ENCODE assay signal across 8 cellular contexts in the genomic region with DNA sequence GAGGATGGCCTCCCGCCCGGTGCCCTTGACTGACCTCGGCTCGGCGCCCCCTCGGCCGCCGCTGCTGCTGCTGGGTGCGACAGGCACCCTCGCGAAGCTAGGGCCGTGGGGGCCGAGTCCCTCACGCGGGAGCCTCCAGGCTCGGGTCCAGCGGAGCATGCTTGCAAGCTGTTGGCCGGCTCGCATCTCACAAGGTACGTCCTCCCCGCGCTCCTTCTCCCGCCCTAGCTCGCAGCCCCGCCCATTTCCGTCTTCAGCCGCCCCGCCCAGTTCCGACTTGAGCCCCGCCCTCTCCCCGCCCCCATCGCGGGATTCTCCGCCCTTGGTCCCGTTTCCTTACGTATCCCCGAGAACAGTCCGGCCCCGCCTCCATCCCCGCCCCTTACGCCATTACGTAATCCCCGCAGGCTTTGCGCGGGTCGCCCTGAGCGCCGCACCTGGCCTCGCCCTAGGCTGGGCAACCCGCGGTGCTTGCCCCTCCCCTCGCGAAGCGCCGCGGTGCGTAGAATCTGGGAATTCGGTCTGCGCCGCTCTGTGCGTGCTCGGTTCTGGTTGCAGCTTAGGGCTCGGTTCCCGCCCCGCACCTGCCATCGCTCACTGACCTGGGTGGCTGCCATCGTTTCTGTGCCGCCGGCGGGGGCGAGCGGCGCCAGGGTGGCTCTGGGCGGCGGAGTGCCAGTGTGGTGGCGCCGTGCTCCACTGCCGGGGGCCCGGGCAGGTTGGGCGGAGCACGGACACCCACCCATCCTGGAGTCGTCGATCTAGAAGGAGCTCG. TPM values are rescaled to one million over a fixed set of nuclear protein-coding genes. Genes with fewer than 3 reads are reported as not detected.
DNase-seq lines count a peak whose midpoint lies in the region; ATAC-seq and TF ChIP-seq lines count a peak whose summit lies in the region.

Gene ABHD11 (minus strand): TSS at position 191 of the 775 bp plus-strand sequence. CDS start 32 bp downstream, at position 159.

- POLR2A ChIA-PET in PC-3 (lab: Charles Lee; ENCODE audit: unreplicated experiment) = interaction anchor here (0.5 to 1.5 kb wide), 12 partner anchors 16 to 116 kb away, joined by 3 to 12 read pairs (median 4); partner anchors contain the start of genes CLDN3 and MLXIPL

- peak within 1 kb of the TSS; percentile 97 for H3K9ac ChIP-seq in PC-3 (ENCODE audit: low read length)

- no peaks in the 10 kb centered on the region for H3K27me3 ChIP-seq in PC-3 (ENCODE audit: low read length)

- H3K27ac ChIP-seq in PC-3 (ENCODE audit: low read length) = peak within 1 kb of the TSS; percentile 73
- H3K27ac ChIP-seq in epithelial cell of prostate = peak within 1 kb of the TSS; percentile 63

- BruUV-seq in PC-3 (replicated peaks; lab: Mats Ljungman, UMichigan) = no TSS peak

- H4K20me1 ChIP-seq in PC-3 (ENCODE audit: low read length) = peaks cover 10% of the 10 kb centered on the region; the same call in 1 of the 2 replicates

- H3K4me1 ChIP-seq in PC-3 (ENCODE audit: insufficient read depth, low read length) = peaks cover 36% of the 10 kb centered on the region

- no peaks in the 10 kb centered on the region for H3F3A ChIP-seq in PC-3 (ENCODE audit: low read length, unreplicated experiment)

- H3K4me2 ChIP-seq in PC-3 (ENCODE audit: low read length) = peak within 1 kb of the TSS; percentile 99

- H3K9me2 ChIP-seq in PC-3 (replicated peaks; ENCODE audit: low read length) = no peaks in the 10 kb centered on the region

- H3K4me3 ChIP-seq in Jurkat, Clone E6-1 (ENCODE audit: low read length) = peak within 1 kb of the TSS; percentile 82
- H3K4me3 ChIP-seq in PC-3 (ENCODE audit: low read length) = peak within 1 kb of the TSS; percentile 92

- H3K79me2 ChIP-seq in PC-3 (ENCODE audit: low read length) = peaks cover 21% of the 10 kb centered on the region

- intact Hi-C loops in PC-3 (cut with micrococcal nuclease) = loop anchor here (1.0 to 2.0 kb wide), 3 partner anchors 32 to 117 kb away; partner anchors contain the start of gene CLDN3

- CTCF ChIA-PET in PC-3 (lab: Charles Lee) = interaction anchor here (0.6 to 0.7 kb wide), 4 partner anchors 48 to 206 kb away, joined by 3 to 7 read pairs (median 4); partner anchors contain the start of gene VPS37D

- ATAC-seq in GM21619 (IDR thresholded peaks at IDR 0.05; ENCODE audit: unreplicated experiment) (peak; percentile 77), PC-3 (peak; percentile 76)

- TF ChIP-seq CTCF in PC-3 (conservative IDR thresholded peaks at IDR 0.05; ENCODE audit: low read depth, low read length) = 0 out of 2 replicates have a peak, but pooled peaks have one; percentile 14

- no peaks in the 10 kb centered on the region for H3K9me3 ChIP-seq in PC-3 (ENCODE audit: low read length)

- H3K36me3 ChIP-seq in PC-3 (ENCODE audit: low read depth, low read length) = peaks cover 7% of the 10 kb centered on the region; the same call in 1 of the 2 replicates

- peak within 1 kb of the TSS; percentile 94 for H2AFZ ChIP-seq in PC-3 (ENCODE audit: low read length)

- peak; percentile 94 for DNase-seq in DMS153 (lab: John Stamatoyannopoulos, UW)
- DNase-seq in Jurkat, Clone E6-1 (ENCODE audit: low read depth, low spot score) = peak; percentile 94
- peak; percentile 95 for DNase-seq in PC-3
- DNase-seq in activated T-cell treated with anti-CD3 and anti-CD28 coated beads for 48 hours (ENCODE audit: low read depth) = peak; percentile 95
- DNase-seq in epithelial cell of prostate (ENCODE audit: low read depth, low spot score) = peak; percentile 78
- DNase-seq in mucosa of gallbladder (ENCODE audit: low spot score) = peak; percentile 99
- DNase-seq in stimulated activated CD8-positive, alpha-beta memory T cell treated with anti-CD3 and anti-CD28 coated beads, Interleukin-4, amount 100 ng/mL, for 24 hours (ENCODE audit: low read depth) = peak; percentile 97

RNA-seq across cellular contexts. Expression of gene ABHD11, which starts in this region (rescaled TPM):
- 18.0 TPM for polyA plus RNA-seq in Jurkat, Clone E6-1 (2012; ENCODE audit: insufficient read depth, insufficient read length)
- total RNA-seq in PC-3 (2014; rRNA removed) (38.6 and 41.4 TPM in 2 replicates), mucosa of gallbladder (55.8 TPM)

Comparison
In these comparisons a context has a peak if more than half of its experiments do, and no peak if none do; other contexts are left out.
1. Peak in every context shown above with its lines: DNase-seq, ATAC-seq, H3K4me3 ChIP-seq and H3K27ac ChIP-seq.